ENCODE assay signal across 12 cellular contexts in genomic region chr20:53786445-53787267, GRCh38.
DNase-seq lines count a peak whose midpoint lies in the region; FAIRE-seq and TF ChIP-seq lines count a peak whose summit lies in the region.
"Had no signal": no experiment of that assay in that cellular context is flagged by ENCODE, and none has a peak within 500 bp of the region (broad histone marks: within the 10 kb centered on the region; RNA-seq: fewer than 3 reads in every experiment).

No MANE protein-coding gene starts in this region.

- H3K4me1 ChIP-seq in breast epithelium = peaks cover 0 to 7% of the 10 kb centered on the region in 2 donors
- peaks cover 24% of the 10 kb centered on the region for H3K4me1 ChIP-seq in astrocyte (ENCODE audit: insufficient read depth, low read length)
- peaks cover 2 to 20% (median 7%) of the 10 kb centered on the region in 4 donors for H3K4me1 ChIP-seq in liver (ENCODE audit: control insufficient read depth in 4 of 4, insufficient read depth in 4 of 4, low read length in 3 of 4)
- peaks cover 8% of the 10 kb centered on the region for H3K4me1 ChIP-seq in vagina
- no peaks in the 10 kb centered on the region for H3K4me1 ChIP-seq in CD4-positive, alpha-beta memory T cell (ENCODE audit: insufficient read depth, low read length)

- 25% methylated on average over 9 of the region's 9 CpGs for WGBS in liver

- no TSS peak for BruUV-seq in MCF 10A (replicated peaks; lab: Mats Ljungman, UMichigan)

- no peak overlapping the region for H3K27ac Mint-ChIP-seq in MCF 10A (ENCODE audit: low read depth, unreplicated experiment)
- H3K27ac Mint-ChIP-seq in astrocyte (ENCODE audit: unreplicated experiment) = no peak overlapping the region
- H3K27ac Mint-ChIP-seq in CD4-positive, alpha-beta memory T cell = peak overlapping the region in 1 of 7 donors; percentile 59

- H3K9ac ChIP-seq in astrocyte (ENCODE audit: low read length) = peak overlapping the region; percentile 22
- H3K9ac ChIP-seq in liver (ENCODE audit: low read depth in 1 of 2, low read length in 2 of 2) = peak overlapping the region in 1 of 2 donors; percentile 50

- no peaks in the 10 kb centered on the region for H3K27me3 Mint-ChIP-seq in MCF 10A (ENCODE audit: insufficient read depth, unreplicated experiment)
- H3K27me3 Mint-ChIP-seq in astrocyte (ENCODE audit: low read depth, unreplicated experiment) = no peaks in the 10 kb centered on the region
- H3K27me3 Mint-ChIP-seq in CD4-positive, alpha-beta memory T cell = no peaks in the 10 kb centered on the region

- no peaks in the 10 kb centered on the region for H3K79me2 ChIP-seq in astrocyte (ENCODE audit: insufficient read depth, low read length)

- H4K20me1 ChIP-seq in astrocyte (ENCODE audit: insufficient read depth, low read length) = no peaks in the 10 kb centered on the region

- H2AFZ ChIP-seq in astrocyte (ENCODE audit: low read depth, low read length) = peak overlapping the region; percentile 31

- TF ChIP-seq POLR2A in breast epithelium (IDR thresholded peaks at IDR 0.05) (no peak), vagina (IDR thresholded peaks at IDR 0.05) (no peak)

- peak overlapping the region; percentile 75 to 81 for H3K27ac ChIP-seq in breast epithelium
- H3K27ac ChIP-seq in astrocyte (ENCODE audit: low read depth, low read length) = no peak overlapping the region
- H3K27ac ChIP-seq in liver (ENCODE audit: low read depth in 1 of 2, low read length in 2 of 2) = peak overlapping the region; percentile 82 to 86
- peak overlapping the region; percentile 40 for H3K27ac ChIP-seq in vagina
- no peak overlapping the region for H3K27ac ChIP-seq in CD4-positive, alpha-beta memory T cell (ENCODE audit: low read depth, low read length)
- H3K27ac ChIP-seq: heart right ventricle had no signal

- H3K9me3 Mint-ChIP-seq in MCF 10A (ENCODE audit: unreplicated experiment) (no peaks in the 10 kb centered on the region), astrocyte (ENCODE audit: unreplicated experiment) (no peaks in the 10 kb centered on the region)
- H3K9me3 Mint-ChIP-seq in CD4-positive, alpha-beta memory T cell = no peaks in the 10 kb centered on the region

- TF ChIP-seq CTCF in breast epithelium (IDR thresholded peaks at IDR 0.05) (peak in 1 of 3 donors; percentile 16), MCF 10A (IDR thresholded peaks at IDR 0.05; ENCODE audit: unreplicated experiment) (no peak), astrocyte (IDR thresholded peaks at IDR 0.05; ENCODE audit: insufficient read depth, low read depth, low read length) (no peak), liver (IDR thresholded peaks at IDR 0.05; ENCODE audit: low read depth, low read length, missing input control) (peak; percentile 9), vagina (IDR thresholded peaks at IDR 0.05) (no peak)

- no peak for DNase-seq in breast epithelium (ENCODE audit: low spot score in 2 of 2)
- DNase-seq in MCF 10A (ENCODE audit: unreplicated experiment) = no peak
- DNase-seq in astrocyte (ENCODE audit: low read depth) = no peak
- no peak for DNase-seq in vagina (ENCODE audit: extremely low spot score in 2 of 2)
- DNase-seq in germinal center (ENCODE audit: low spot score) = no peak
- DNase-seq in CD4-positive, alpha-beta memory T cell = no peak
- DNase-seq in activated T-cell treated with anti-CD3 and anti-CD28 coated beads for 4 hours = no peak
- DNase-seq: activated T-cell treated with anti-CD3 and anti-CD28 coated beads, Interleukin-2, amount 50 U/mL, for 48 hours; central memory CD4-positive, alpha-beta T cell; heart right ventricle; upper lobe of left lung had no signal

- H3K9me3 ChIP-seq in breast epithelium = no peaks in the 10 kb centered on the region
- no peaks in the 10 kb centered on the region for H3K9me3 ChIP-seq in astrocyte (ENCODE audit: insufficient read depth, low read depth, low read length)
- no peaks in the 10 kb centered on the region for H3K9me3 ChIP-seq in liver (ENCODE audit: control insufficient read depth in 4 of 4, low read length in 3 of 4)
- H3K9me3 ChIP-seq in vagina = no peaks in the 10 kb centered on the region
- H3K9me3 ChIP-seq in CD4-positive, alpha-beta memory T cell (ENCODE audit: control insufficient read depth in 1 of 2, low read length in 2 of 2) = no peaks in the 10 kb centered on the region
- H3K9me3 ChIP-seq: heart right ventricle, upper lobe of left lung had no signal

- H3K27me3 ChIP-seq in breast epithelium = no peaks in the 10 kb centered on the region
- H3K27me3 ChIP-seq in astrocyte (ENCODE audit: insufficient read depth, low read length) = no peaks in the 10 kb centered on the region
- no peaks in the 10 kb centered on the region for H3K27me3 ChIP-seq in liver (ENCODE audit: control insufficient read depth in 4 of 4, insufficient read depth in 4 of 4, low read length in 3 of 4)
- no peaks in the 10 kb centered on the region for H3K27me3 ChIP-seq in vagina
- no peaks in the 10 kb centered on the region for H3K27me3 ChIP-seq in CD4-positive, alpha-beta memory T cell (ENCODE audit: insufficient read depth, low read length)
- H3K27me3 ChIP-seq: heart right ventricle, upper lobe of left lung had no signal

- H3K36me3 Mint-ChIP-seq in MCF 10A (ENCODE audit: insufficient read depth, unreplicated experiment) (peaks cover 4% of the 10 kb centered on the region), astrocyte (ENCODE audit: low read depth, unreplicated experiment) (no peaks in the 10 kb centered on the region)
- H3K36me3 Mint-ChIP-seq in CD4-positive, alpha-beta memory T cell = no peaks in the 10 kb centered on the region

- intact Hi-C loops in breast epithelium (cut with DNase I; ENCODE audit: low total_unique reads) = no loop called here
- intact Hi-C loops in MCF 10A (cut with micrococcal nuclease) = no loop called here
- intact Hi-C loops in vagina (cut with DNase I) = no loop called here
- intact Hi-C loops in CD4-positive, alpha-beta memory T cell (cut with micrococcal nuclease) = no loop called here

- H3K4me1 Mint-ChIP-seq in MCF 10A (ENCODE audit: insufficient read depth, unreplicated experiment) = peaks cover 25% of the 10 kb centered on the region
- H3K4me1 Mint-ChIP-seq in astrocyte (ENCODE audit: low read depth, unreplicated experiment) = peaks cover 19% of the 10 kb centered on the region
- peaks cover 2 to 9% (median 4%) of the 10 kb centered on the region in 4 donors for H3K4me1 Mint-ChIP-seq in CD4-positive, alpha-beta memory T cell

- FAIRE-seq in astrocyte (lab: Jason Lieb, UNC) = no peak

- POLR2A ChIA-PET in MCF 10A (lab: Yijun Ruan, JAX) = interaction anchor here (0.6 to 1.8 kb wide), 12 partner anchors 9 to 163 kb away, joined by 3 to 7 read pairs (median 4); no protein-coding TSS in a partner anchor
- POLR2A ChIA-PET in CD4-positive, alpha-beta memory T cell (lab: Charles Lee; ENCODE audit: partially characterized antibody) = no interaction called here

- CTCF ChIA-PET in MCF 10A (lab: Yijun Ruan, JAX) = interaction anchor here (0.5 to 1.2 kb wide), 5 partner anchors 11 to 239 kb away, joined by 3 to 5 read pairs (median 3); no protein-coding TSS in a partner anchor
- CTCF ChIA-PET in CD4-positive, alpha-beta memory T cell (lab: Charles Lee; ENCODE audit: partially characterized antibody) = no interaction called here

- H3K4me3 Mint-ChIP-seq in MCF 10A (ENCODE audit: unreplicated experiment) (no peak overlapping the region), astrocyte (ENCODE audit: unreplicated experiment) (no peak overlapping the region)
- H3K4me3 Mint-ChIP-seq in CD4-positive, alpha-beta memory T cell = no peak overlapping the region

- no peak overlapping the region for H3K4me2 ChIP-seq in astrocyte (ENCODE audit: low read length)

- H3K36me3 ChIP-seq in breast epithelium = no peaks in the 10 kb centered on the region
- H3K36me3 ChIP-seq in astrocyte (ENCODE audit: insufficient read depth, low read length) = no peaks in the 10 kb centered on the region
- H3K36me3 ChIP-seq in liver (ENCODE audit: control insufficient read depth in 4 of 4, insufficient read depth in 3 of 4, low read depth in 1 of 4, low read length in 3 of 4) = no peaks in the 10 kb centered on the region
- H3K36me3 ChIP-seq in vagina = no peaks in the 10 kb centered on the region
- no peaks in the 10 kb centered on the region for H3K36me3 ChIP-seq in CD4-positive, alpha-beta memory T cell (ENCODE audit: insufficient read depth, low read length)
- H3K36me3 ChIP-seq: heart right ventricle, upper lobe of left lung had no signal

- peak; percentile 64 to 71 for TF ChIP-seq RAD21 in liver (IDR thresholded peaks at IDR 0.05)

- H3K4me3 ChIP-seq in breast epithelium = peak overlapping the region in 1 of 3 donors; percentile 12
- no peak overlapping the region for H3K4me3 ChIP-seq in astrocyte (ENCODE audit: insufficient read depth, low read depth, low read length)
- H3K4me3 ChIP-seq in liver (ENCODE audit: low read depth in 1 of 3, low read length in 3 of 3) = no peak overlapping the region
- no peak overlapping the region for H3K4me3 ChIP-seq in vagina
- no peak overlapping the region for H3K4me3 ChIP-seq in CD4-positive, alpha-beta memory T cell (ENCODE audit: low read length in 2 of 2)
- H3K4me3 ChIP-seq: heart right ventricle, upper lobe of left lung had no signal

TF ChIP-seq in liver, 16 proteins besides CTCF, POLR2A, EP300 and RAD21 (continues in another document):
- peak; percentile 47 for TF ChIP-seq YY1 (IDR thresholded peaks at IDR 0.05)
- TF ChIP-seq JUND (IDR thresholded peaks at IDR 0.05) = peak in 1 of 2 donors; percentile 26
- no peak for TF ChIP-seq ATF3 (IDR thresholded peaks at IDR 0.05)
- TF ChIP-seq FOXA1 (IDR thresholded peaks at IDR 0.05) = no peak
- no peak for TF ChIP-seq ZBTB33 (IDR thresholded peaks at IDR 0.05)
- peak; percentile 56 for TF ChIP-seq NR2F2 (IDR thresholded peaks at IDR 0.05)
- peak; percentile 13 for TF ChIP-seq HNF4G (IDR thresholded peaks at IDR 0.05)

Comparison
In these comparisons a context has a peak if more than half of its experiments do, and no peak if none do; other contexts are left out.
1. H3K27ac ChIP-seq: peak in breast epithelium (2 of 2), liver (2 of 2) and vagina (single experiment); none in astrocyte (single experiment) and CD4-positive, alpha-beta memory T cell (single experiment).